ENCODE assay signal across 20 cellular contexts in genomic region chr12:32292175-32292574, GRCh38.
"Had no signal": no experiment of that assay in that cellular context is flagged by ENCODE, and none has a peak within 500 bp of the region (broad histone marks: within the 10 kb centered on the region; RNA-seq: fewer than 3 reads in every experiment).

No MANE protein-coding gene starts in this region.

- H3K27ac ChIP-seq: left ventricle myocardium inferior, prostate gland, right atrium auricular region, thyroid gland had no signal

- H3K4me3 ChIP-seq: left ventricle myocardium inferior, prostate gland, right atrium auricular region, thyroid gland had no signal

- H3K36me3 ChIP-seq: left ventricle myocardium inferior, prostate gland, right atrium auricular region, thyroid gland had no signal

- H3K9me3 ChIP-seq: left ventricle myocardium inferior, prostate gland, right atrium auricular region, thyroid gland had no signal

- H3K27me3 ChIP-seq: right atrium auricular region, thyroid gland had no signal

- DNase-seq: activated CD4-positive, alpha-beta T cell treated with anti-CD3 and anti-CD28 coated beads, Interleukin-2, amount 10 ng/mL, durations not matched to agents 7 days and 5 days; activated CD8-positive, alpha-beta T cell treated with anti-CD3 and anti-CD28 coated beads, Interleukin-2, amount 10 ng/mL, durations not matched to agents 7 days and 5 days; activated gamma-delta T cell; activated naive CD8-positive, alpha-beta T cell treated with anti-CD3 and anti-CD28 coated beads for 36 hours; activated T-cell treated with anti-CD3 and anti-CD28 coated beads, Interleukin-2, amount 50 U/mL, for 4 hours; amniotic stem cell; dermis blood vessel endothelial cell; effector memory CD8-positive, alpha-beta T cell; immature natural killer cell; kidney glomerular epithelial cell; left ventricle myocardium inferior; mammary epithelial cell; stimulated activated CD4-positive, alpha-beta T cell treated with anti-CD3 and anti-CD28 coated beads, Interleukin-12 subunit alpha, Interleukin-12 subunit beta, amount 100 ng/mL, for 4 hours; stimulated activated CD4-positive, alpha-beta T cell treated with anti-CD3 and anti-CD28 coated beads, Interleukin-1b, Interleukin-23, amount 100 ng/mL, for 48 hours; stimulated activated CD8-positive, alpha-beta memory T cell treated with anti-CD3 and anti-CD28 coated beads, Interleukin-4, amount 100 ng/mL, for 48 hours; stimulated activated naive CD4-positive, alpha-beta T cell; T1000; thyroid gland had no signal

- H3K27ac Mint-ChIP-seq: activated CD8-positive, alpha-beta T cell treated with anti-CD3 and anti-CD28 coated beads, Interleukin-2, amount 10 ng/mL, durations not matched to agents 7 days and 5 days; activated naive CD8-positive, alpha-beta T cell treated with anti-CD3 and anti-CD28 coated beads for 36 hours; effector memory CD8-positive, alpha-beta T cell; immature natural killer cell had no signal

- H3K4me3 Mint-ChIP-seq: activated CD4-positive, alpha-beta T cell treated with anti-CD3 and anti-CD28 coated beads, Interleukin-2, amount 10 ng/mL, durations not matched to agents 7 days and 5 days; activated CD8-positive, alpha-beta T cell treated with anti-CD3 and anti-CD28 coated beads, Interleukin-2, amount 10 ng/mL, durations not matched to agents 7 days and 5 days; activated naive CD8-positive, alpha-beta T cell treated with anti-CD3 and anti-CD28 coated beads for 36 hours; activated T-cell treated with anti-CD3 and anti-CD28 coated beads, Interleukin-2, amount 50 U/mL, for 4 hours; effector memory CD8-positive, alpha-beta T cell; immature natural killer cell had no signal

- H3K27me3 Mint-ChIP-seq: activated CD4-positive, alpha-beta T cell treated with anti-CD3 and anti-CD28 coated beads, Interleukin-2, amount 10 ng/mL, durations not matched to agents 7 days and 5 days; activated naive CD8-positive, alpha-beta T cell treated with anti-CD3 and anti-CD28 coated beads for 36 hours; effector memory CD8-positive, alpha-beta T cell had no signal

- H3K9me3 Mint-ChIP-seq: activated CD4-positive, alpha-beta T cell treated with anti-CD3 and anti-CD28 coated beads, Interleukin-2, amount 10 ng/mL, durations not matched to agents 7 days and 5 days; activated naive CD8-positive, alpha-beta T cell treated with anti-CD3 and anti-CD28 coated beads for 36 hours; activated T-cell treated with anti-CD3 and anti-CD28 coated beads, Interleukin-2, amount 50 U/mL, for 4 hours; effector memory CD8-positive, alpha-beta T cell; immature natural killer cell had no signal

- H3K4me1 ChIP-seq: left ventricle myocardium inferior, prostate gland had no signal

- H3K4me1 Mint-ChIP-seq: activated CD4-positive, alpha-beta T cell treated with anti-CD3 and anti-CD28 coated beads, Interleukin-2, amount 10 ng/mL, durations not matched to agents 7 days and 5 days; activated naive CD8-positive, alpha-beta T cell treated with anti-CD3 and anti-CD28 coated beads for 36 hours; immature natural killer cell had no signal
